Comparison of ENCODE assay signal across 8 cellular contexts in the genomic region with DNA sequence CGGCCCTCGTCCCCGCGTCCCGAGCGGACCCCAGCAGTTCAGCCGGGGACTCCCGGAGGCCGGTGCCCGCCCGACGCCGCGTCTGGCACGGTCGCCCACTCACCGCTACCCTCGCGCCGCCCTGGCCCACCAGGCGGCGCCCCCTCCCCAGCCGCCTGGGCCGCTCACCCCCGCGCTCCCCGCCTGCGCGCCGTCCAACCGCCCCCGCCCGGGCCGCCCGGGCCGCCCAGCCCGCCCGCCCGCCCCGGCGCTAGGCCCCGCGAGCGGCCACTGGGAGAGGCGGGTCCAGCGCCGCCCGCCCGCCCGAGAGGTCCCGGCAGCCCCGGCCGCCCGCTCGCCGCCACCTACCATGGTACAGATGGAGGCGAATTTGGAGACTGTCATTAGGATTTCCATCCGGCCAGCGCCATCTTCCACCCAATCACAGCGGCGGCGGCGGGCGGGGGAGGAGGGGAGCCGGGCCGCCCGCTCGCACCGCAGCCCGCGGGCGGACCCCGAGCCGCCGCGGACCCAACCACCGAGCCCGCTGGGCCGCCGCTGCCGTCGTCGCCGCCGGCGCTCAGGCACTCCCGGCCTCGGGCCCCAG. TPM values are rescaled to one million over a fixed set of nuclear protein-coding genes. Genes with fewer than 3 reads are reported as not detected.
DNase-seq lines count a peak whose midpoint lies in the region; ATAC-seq and TF ChIP-seq lines count a peak whose summit lies in the region.

A gene with protein sequence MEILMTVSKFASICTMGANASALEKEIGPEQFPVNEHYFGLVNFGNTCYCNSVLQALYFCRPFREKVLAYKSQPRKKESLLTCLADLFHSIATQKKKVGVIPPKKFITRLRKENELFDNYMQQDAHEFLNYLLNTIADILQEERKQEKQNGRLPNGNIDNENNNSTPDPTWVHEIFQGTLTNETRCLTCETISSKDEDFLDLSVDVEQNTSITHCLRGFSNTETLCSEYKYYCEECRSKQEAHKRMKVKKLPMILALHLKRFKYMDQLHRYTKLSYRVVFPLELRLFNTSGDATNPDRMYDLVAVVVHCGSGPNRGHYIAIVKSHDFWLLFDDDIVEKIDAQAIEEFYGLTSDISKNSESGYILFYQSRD (minus strand): TSS at position 568 of the 586 bp plus-strand sequence. CDS start 172 bp downstream, at position 396.

- H3K27me3 Mint-ChIP-seq in central memory CD8-positive, alpha-beta T cell: no peaks in the 10 kb centered on the region

- H3K4me1 ChIP-seq in right lobe of liver: peaks cover 0 to 40% (median 7%) of the 10 kb centered on the region in 4 donors

- DNase-seq in AG09309 (ENCODE audit: low read depth) (no peak), right lobe of liver (peak; percentile 55 to 60 (median 58)), pons (ENCODE audit: low spot score) (no peak)
- DNase-seq in central memory CD8-positive, alpha-beta T cell (ENCODE audit: low spot score in 2 of 2): no peak
- DNase-seq in stimulated activated CD8-positive, alpha-beta memory T cell treated with anti-CD3 and anti-CD28 coated beads, Interleukin-15, amount 100 ng/mL, for 24 hours (ENCODE audit: low read depth): peak; percentile 6

- H3K36me3 Mint-ChIP-seq in central memory CD8-positive, alpha-beta T cell (ENCODE audit: insufficient read depth): peaks cover 8% of the 10 kb centered on the region

- H3K4me3 Mint-ChIP-seq in central memory CD8-positive, alpha-beta T cell: peak within 1 kb of the TSS; percentile 88

- H3K36me3 ChIP-seq in right lobe of liver: no peaks in the 10 kb centered on the region

- peak within 1 kb of the TSS; percentile 66 for H3K4me3 ChIP-seq in AG09309 (ENCODE audit: control insufficient read depth, low read depth, low read length)
- peak within 1 kb of the TSS; percentile 72 to 86 (median 83) for H3K4me3 ChIP-seq in right lobe of liver

- peak; percentile 6 for TF ChIP-seq CTCF in AG09309 (IDR thresholded peaks at IDR 0.05; ENCODE audit: control insufficient read depth, insufficient read depth, low read depth, low read length, missing control alignments)
- TF ChIP-seq CTCF in right lobe of liver (IDR thresholded peaks at IDR 0.05): peak in 2 of 4 donors; percentile 7 to 23

- peak; percentile 71 for TF ChIP-seq POLR2A in right lobe of liver (IDR thresholded peaks at IDR 0.05)

- no peaks in the 10 kb centered on the region for H3K9me3 ChIP-seq in right lobe of liver

- H3K27ac Mint-ChIP-seq in central memory CD8-positive, alpha-beta T cell (ENCODE audit: low read depth): peak within 1 kb of the TSS; percentile 96

- H3K27me3 ChIP-seq in right lobe of liver: no peaks in the 10 kb centered on the region

- H3K27ac ChIP-seq in right lobe of liver: peak within 1 kb of the TSS; percentile 92 to 98 (median 95)

- H3K4me1 Mint-ChIP-seq in central memory CD8-positive, alpha-beta T cell: peaks cover 48% of the 10 kb centered on the region

- WGBS in right lobe of liver (ENCODE audit: insufficient coverage, low coverage, low lambda C conversion rate, missing lambda C conversion rate): no CpG with 5 or more reads among the region's 88 CpGs

- intact Hi-C loops in T-helper 1 cell treated with Interleukin-12 subunit alpha and Interleukin-12 subunit beta and Interleukin-4 antibody, amounts not matched to agents 30 ng/mL and 1 ng/mL, for 36 hours (cut with micrococcal nuclease): loop anchor here (2.0 to 5.0 kb wide), 5 partner anchors 181 to 1869 kb away; a partner anchor contains a TSS
- intact Hi-C loops in right lobe of liver (cut with DNase I): no loop called here

- ATAC-seq in GM18870 (IDR thresholded peaks at IDR 0.05; ENCODE audit: unreplicated experiment) (peak; percentile 2), HG03108 (IDR thresholded peaks at IDR 0.05; ENCODE audit: unreplicated experiment) (peak; percentile 6), right lobe of liver (peak; percentile 13 to 23 (median 14))
- ATAC-seq in central memory CD8-positive, alpha-beta T cell (replicated peaks; ENCODE audit: extremely low read depth, poor library complexity, severe bottlenecking): peak; percentile 16

- no peaks in the 10 kb centered on the region for H3K9me3 Mint-ChIP-seq in central memory CD8-positive, alpha-beta T cell

RNA-seq across cellular contexts. Expression of the gene that starts here (rescaled TPM):
- 34.7 and 35.3 TPM in 2 replicates for total RNA-seq in T-helper 1 cell treated with Interleukin-12 subunit alpha and Interleukin-12 subunit beta and Interleukin-4 antibody, amounts not matched to agents 30 ng/mL and 1 ng/mL, for 36 hours
- 10 to 100 TPM; 11.5 to 25.4 (median 14.6) TPM for total RNA-seq in right lobe of liver

Comparison
In these comparisons a context has a peak if more than half of its experiments do, and no peak if none do; other contexts are left out.
1. DNase-seq: peak in right lobe of liver (3 of 3) and stimulated activated CD8-positive, alpha-beta memory T cell treated with anti-CD3 and anti-CD28 coated beads, Interleukin-15, amount 100 ng/mL, for 24 hours (single experiment); none in AG09309 (single experiment), central memory CD8-positive, alpha-beta T cell (0 of 2) and pons (single experiment).
2. Peak in every context shown above with its lines, with median percentiles within 50 percentile points of each other: ATAC-seq.